19 cellular contexts compared by ENCODE assay signal in the genomic region with DNA sequence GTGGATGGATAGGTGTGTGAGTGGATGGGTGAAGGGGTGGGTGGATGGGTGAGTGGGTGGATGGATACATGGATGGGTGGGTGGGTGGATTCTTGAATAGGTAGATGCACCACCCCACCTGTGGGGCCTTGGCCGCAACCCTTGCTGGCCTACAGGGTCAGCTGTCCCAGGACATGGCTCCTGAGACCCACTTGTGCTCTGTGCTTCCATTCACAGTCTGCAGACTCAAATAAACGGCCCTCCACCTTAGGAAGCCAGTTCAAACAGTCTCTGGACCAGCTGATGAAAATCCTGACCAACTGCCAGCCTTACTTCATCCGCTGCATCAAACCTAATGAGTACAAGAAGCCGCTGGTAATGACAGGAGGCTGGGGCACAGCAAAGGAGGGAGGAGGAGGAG. TPM values are rescaled to one million over a fixed set of nuclear protein-coding genes. Genes with fewer than 3 reads are reported as not detected.
"Had no signal": no experiment of that assay in that cellular context is flagged by ENCODE, and none has a peak within 500 bp of the region (broad histone marks: within the 10 kb centered on the region; RNA-seq: fewer than 3 reads in every experiment).

No MANE protein-coding gene starts in this region.

- H3K36me3 Mint-ChIP-seq: activated naive CD4-positive, alpha-beta T cell treated with anti-CD3 and anti-CD28 coated beads, Interleukin-2, amount 50 U/mL, for 72 hours; immature natural killer cell; stimulated activated effector memory CD8-positive, alpha-beta T cell treated with anti-CD3 and anti-CD28 coated beads, Interleukin-12 subunit alpha, Interleukin-12 subunit beta, amount 100 ng/mL, for 72 hours had no signal

- H3K9me3 Mint-ChIP-seq: activated naive CD4-positive, alpha-beta T cell treated with anti-CD3 and anti-CD28 coated beads, Interleukin-2, amount 50 U/mL, for 72 hours; central memory CD8-positive, alpha-beta T cell; immature natural killer cell; stimulated activated effector memory CD8-positive, alpha-beta T cell treated with anti-CD3 and anti-CD28 coated beads, Interleukin-12 subunit alpha, Interleukin-12 subunit beta, amount 100 ng/mL, for 72 hours had no signal

- H3K4me1 Mint-ChIP-seq: central memory CD8-positive, alpha-beta T cell; immature natural killer cell; stimulated activated effector memory CD8-positive, alpha-beta T cell treated with anti-CD3 and anti-CD28 coated beads, Interleukin-12 subunit alpha, Interleukin-12 subunit beta, amount 100 ng/mL, for 72 hours had no signal

- H3K4me3 Mint-ChIP-seq: central memory CD8-positive, alpha-beta T cell; immature natural killer cell; stimulated activated effector memory CD8-positive, alpha-beta T cell treated with anti-CD3 and anti-CD28 coated beads, Interleukin-12 subunit alpha, Interleukin-12 subunit beta, amount 100 ng/mL, for 72 hours had no signal

- ATAC-seq: activated CD4-positive, CD25-positive, alpha-beta regulatory T cell treated with anti-CD3 and anti-CD28 coated beads, Interleukin-2, amount 50 U/mL, for 24 hours; activated naive CD4-positive, alpha-beta T cell treated with anti-CD3 and anti-CD28 coated beads, Interleukin-2, amount 50 U/mL, for 72 hours; body of pancreas; lower lobe of right lung; pancreas; stimulated activated effector memory CD8-positive, alpha-beta T cell treated with anti-CD3 and anti-CD28 coated beads, Interleukin-12 subunit alpha, Interleukin-12 subunit beta, amount 100 ng/mL, for 72 hours had no signal

- DNase-seq: activated CD4-positive, alpha-beta T cell treated with anti-CD3 and anti-CD28 coated beads, Interleukin-2, amount 50 U/mL, for 1 hour; activated gamma-delta T cell; activated T-cell treated with anti-CD3 and anti-CD28 coated beads, Interleukin-2, amount 50 U/mL, for 1 hour; amygdala; body of pancreas; effector memory CD4-positive, alpha-beta T cell; foreskin melanocyte; immature natural killer cell; lower lobe of right lung; stimulated activated CD4-positive, alpha-beta T cell treated with anti-CD3 and anti-CD28 coated beads, Interleukin-12 subunit alpha, Interleukin-12 subunit beta, amount 100 ng/mL, for 4 hours; T-helper 9 cell; uterus had no signal

- H3K27ac Mint-ChIP-seq: activated naive CD4-positive, alpha-beta T cell treated with anti-CD3 and anti-CD28 coated beads, Interleukin-2, amount 50 U/mL, for 72 hours; immature natural killer cell; stimulated activated effector memory CD8-positive, alpha-beta T cell treated with anti-CD3 and anti-CD28 coated beads, Interleukin-12 subunit alpha, Interleukin-12 subunit beta, amount 100 ng/mL, for 72 hours had no signal

RNA-seq across cellular contexts. Expression of gene GPR17, which starts 56.1 kb away (rescaled TPM):
- total RNA-seq: activated CD8-positive, alpha-beta memory T cell treated with anti-CD3 and anti-CD28 coated beads for 36 hours; activated naive CD4-positive, alpha-beta T cell treated with anti-CD3 and anti-CD28 coated beads, Interleukin-2, amount 50 U/mL, for 72 hours; fibroblast of lung; pancreas had no signal
